24 cellular contexts compared by ENCODE assay signal in the genomic region with DNA sequence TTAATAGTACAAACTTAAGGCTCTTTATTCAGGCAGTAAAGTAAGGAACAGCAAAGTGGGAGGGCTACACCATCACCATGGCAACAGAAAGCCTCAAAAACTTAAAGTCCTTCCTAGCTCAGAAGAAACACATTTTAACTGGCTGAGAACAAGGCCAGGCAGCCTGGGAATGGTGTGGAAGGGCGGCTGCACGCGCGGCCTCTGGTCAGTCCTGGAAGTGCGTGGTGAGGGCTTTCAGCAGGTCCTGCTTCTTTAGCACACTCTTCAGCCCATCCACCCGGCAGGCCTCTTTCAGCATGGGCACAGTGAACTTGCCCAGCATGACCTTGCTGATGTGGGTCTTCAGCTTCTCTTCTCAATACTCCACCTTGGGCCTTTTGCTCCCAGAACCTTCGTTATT.
DNase-seq lines count a peak whose midpoint lies in the region; ATAC-seq and TF ChIP-seq lines count a peak whose summit lies in the region.
"Had no signal": no experiment of that assay in that cellular context is flagged by ENCODE, and none has a peak within 500 bp of the region (broad histone marks: within the 10 kb centered on the region; RNA-seq: fewer than 3 reads in every experiment).

No MANE protein-coding gene starts in this region.

- no peaks in the 10 kb centered on the region for H3K4me1 Mint-ChIP-seq in progenitor cell of endocrine pancreas (ENCODE audit: low read depth)
- H3K4me1 Mint-ChIP-seq in stimulated activated naive CD8-positive, alpha-beta T cell treated with anti-CD3 and anti-CD28 coated beads, Interleukin-15, amount 100 ng/mL, for 72 hours, result no peaks in the 10 kb centered on the region
- no peaks in the 10 kb centered on the region for H3K4me1 Mint-ChIP-seq in activated CD8-positive, alpha-beta memory T cell treated with anti-CD3 and anti-CD28 coated beads, Interleukin-2, amount 10 ng/mL, durations not matched to agents 7 days and 5 days
- H3K4me1 Mint-ChIP-seq: memory B cell had no signal

- no peak for TF ChIP-seq CTCF in Panc1 (IDR thresholded peaks at IDR 0.05)
- TF ChIP-seq CTCF in fibroblast of villous mesenchyme (IDR thresholded peaks at IDR 0.05; ENCODE audit: insufficient read depth, low read depth, low read length), result no peak
- peak; percentile 23 for TF ChIP-seq CTCF in progenitor cell of endocrine pancreas (IDR thresholded peaks at IDR 0.05; ENCODE audit: unreplicated experiment)

- H3K4me3 Mint-ChIP-seq in progenitor cell of endocrine pancreas (ENCODE audit: low read depth), result no peak overlapping the region
- no peak overlapping the region for H3K4me3 Mint-ChIP-seq in stimulated activated naive CD8-positive, alpha-beta T cell treated with anti-CD3 and anti-CD28 coated beads, Interleukin-15, amount 100 ng/mL, for 72 hours
- no peak overlapping the region for H3K4me3 Mint-ChIP-seq in activated CD8-positive, alpha-beta memory T cell treated with anti-CD3 and anti-CD28 coated beads, Interleukin-2, amount 10 ng/mL, durations not matched to agents 7 days and 5 days
- H3K4me3 Mint-ChIP-seq: activated CD8-positive, alpha-beta T cell treated with anti-CD3 and anti-CD28 coated beads for 36 hours; CD14-positive monocyte; memory B cell had no signal

- intact Hi-C loops in Panc1 (cut with micrococcal nuclease; ENCODE audit: unreplicated experiment), result no loop called here
- intact Hi-C loops in head of caudate nucleus (cut with DNase I), result no loop called here

- H3K9me3 Mint-ChIP-seq in progenitor cell of endocrine pancreas (ENCODE audit: low read depth), result no peaks in the 10 kb centered on the region
- H3K9me3 Mint-ChIP-seq in stimulated activated naive CD8-positive, alpha-beta T cell treated with anti-CD3 and anti-CD28 coated beads, Interleukin-15, amount 100 ng/mL, for 72 hours, result no peaks in the 10 kb centered on the region
- H3K9me3 Mint-ChIP-seq in activated CD8-positive, alpha-beta memory T cell treated with anti-CD3 and anti-CD28 coated beads, Interleukin-2, amount 10 ng/mL, durations not matched to agents 7 days and 5 days (ENCODE audit: low read depth), result no peaks in the 10 kb centered on the region
- H3K9me3 Mint-ChIP-seq: activated CD8-positive, alpha-beta T cell treated with anti-CD3 and anti-CD28 coated beads for 36 hours; CD14-positive monocyte; memory B cell had no signal

- DNase-seq in ELR (ENCODE audit: low read depth) (peak; percentile 8), Panc1 (ENCODE audit: low read depth, low spot score) (no peak), fibroblast of villous mesenchyme (ENCODE audit: low read depth) (peak; percentile 7), progenitor cell of endocrine pancreas (ENCODE audit: low spot score, unreplicated experiment) (no peak), head of caudate nucleus (no peak)
- no peak for DNase-seq in stimulated activated naive CD8-positive, alpha-beta T cell treated with anti-CD3 and anti-CD28 coated beads, Interleukin-15, amount 100 ng/mL, for 72 hours
- no peak for DNase-seq in activated CD8-positive, alpha-beta memory T cell treated with anti-CD3 and anti-CD28 coated beads, Interleukin-2, amount 10 ng/mL, durations not matched to agents 7 days and 5 days
- DNase-seq: activated CD8-positive, alpha-beta T cell treated with anti-CD3 and anti-CD28 coated beads for 36 hours; activated gamma-delta T cell; activated T-cell treated with anti-CD3 and anti-CD28 coated beads for 4 hours; body of pancreas; GM23248; left colon; NCI-H146; occipital lobe; OCI-M1; SHP77 treated with DMSO at 0.1 percent for 48 hours; small intestine; stimulated activated CD4-positive, alpha-beta T cell treated with anti-CD3 and anti-CD28 coated beads, Interleukin-1b, Interleukin-23, amount 100 ng/mL, for 48 hours; substantia nigra; uterus had no signal

- no peak overlapping the region for H3K27ac ChIP-seq in Panc1 (ENCODE audit: low read length)
- H3K27ac ChIP-seq: body of pancreas, GM23248, KMS-11, uterus had no signal

- H3K4me3 ChIP-seq in Panc1 (ENCODE audit: low read depth in 2 of 2, low read length in 2 of 2) (no peak overlapping the region), fibroblast of villous mesenchyme (ENCODE audit: low read depth, low read length) (no peak overlapping the region)
- H3K4me3 ChIP-seq: body of pancreas, GM23248, uterus had no signal

- in situ Hi-C loops in Panc1 (cut with HindIII; ENCODE audit: low pct_unique_long_range_greater_than_20kb, low sequenced_read_pairs), result no loop called here

- H3K36me3 ChIP-seq in Panc1 (ENCODE audit: control insufficient read depth, insufficient read depth, low read length), result no peaks in the 10 kb centered on the region
- H3K36me3 ChIP-seq: uterus had no signal

- no peaks in the 10 kb centered on the region for H3K36me3 Mint-ChIP-seq in progenitor cell of endocrine pancreas (ENCODE audit: insufficient read depth)
- H3K36me3 Mint-ChIP-seq in activated CD8-positive, alpha-beta memory T cell treated with anti-CD3 and anti-CD28 coated beads, Interleukin-2, amount 10 ng/mL, durations not matched to agents 7 days and 5 days, result no peaks in the 10 kb centered on the region
- H3K36me3 Mint-ChIP-seq: CD14-positive monocyte, memory B cell had no signal

- peak; percentile 63; the same call in 1 of the 2 replicates for ATAC-seq in Panc1
- no peak for ATAC-seq in stimulated activated naive CD8-positive, alpha-beta T cell treated with anti-CD3 and anti-CD28 coated beads, Interleukin-15, amount 100 ng/mL, for 72 hours
- ATAC-seq in activated CD8-positive, alpha-beta memory T cell treated with anti-CD3 and anti-CD28 coated beads, Interleukin-2, amount 10 ng/mL, durations not matched to agents 7 days and 5 days, result no peak
- ATAC-seq: activated CD8-positive, alpha-beta T cell treated with anti-CD3 and anti-CD28 coated beads for 36 hours; body of pancreas; left colon had no signal

- BruUV-seq in Panc1 (replicated peaks; lab: Mats Ljungman, UMichigan), result no TSS peak

- CTCF ChIA-PET in Panc1 (lab: Charles Lee), result no interaction called here
- CTCF ChIA-PET in activated CD8-positive, alpha-beta memory T cell treated with anti-CD3 and anti-CD28 coated beads, Interleukin-2, amount 10 ng/mL, durations not matched to agents 7 days and 5 days (lab: Charles Lee), result no interaction called here

- H3K27ac Mint-ChIP-seq in progenitor cell of endocrine pancreas, result no peak overlapping the region
- peak overlapping the region in 1 of 2 donors; percentile 49 for H3K27ac Mint-ChIP-seq in stimulated activated naive CD8-positive, alpha-beta T cell treated with anti-CD3 and anti-CD28 coated beads, Interleukin-15, amount 100 ng/mL, for 72 hours
- no peak overlapping the region for H3K27ac Mint-ChIP-seq in activated CD8-positive, alpha-beta memory T cell treated with anti-CD3 and anti-CD28 coated beads, Interleukin-2, amount 10 ng/mL, durations not matched to agents 7 days and 5 days
- H3K27ac Mint-ChIP-seq: activated CD8-positive, alpha-beta T cell treated with anti-CD3 and anti-CD28 coated beads for 36 hours; CD14-positive monocyte; memory B cell had no signal

- no peaks in the 10 kb centered on the region for H3K9me3 ChIP-seq in Panc1 (ENCODE audit: control insufficient read depth, insufficient read depth, low read depth, low read length)
- H3K9me3 ChIP-seq: body of pancreas, uterus had no signal

- POLR2A ChIA-PET in Panc1 (lab: Charles Lee), result no interaction called here

- H3K27me3 ChIP-seq in Panc1 (ENCODE audit: control insufficient read depth, insufficient read depth, low read length), result no peaks in the 10 kb centered on the region; the same call in 1 of the 2 replicates
- H3K27me3 ChIP-seq: body of pancreas, uterus had no signal

- no peaks in the 10 kb centered on the region for H3K27me3 Mint-ChIP-seq in progenitor cell of endocrine pancreas
- no peaks in the 10 kb centered on the region for H3K27me3 Mint-ChIP-seq in stimulated activated naive CD8-positive, alpha-beta T cell treated with anti-CD3 and anti-CD28 coated beads, Interleukin-15, amount 100 ng/mL, for 72 hours
- H3K27me3 Mint-ChIP-seq in activated CD8-positive, alpha-beta memory T cell treated with anti-CD3 and anti-CD28 coated beads, Interleukin-2, amount 10 ng/mL, durations not matched to agents 7 days and 5 days, result peaks cover 6% of the 10 kb centered on the region
- H3K27me3 Mint-ChIP-seq: memory B cell had no signal

- H3K4me1 ChIP-seq in Panc1 (ENCODE audit: control insufficient read depth, insufficient read depth, low read length), result no peaks in the 10 kb centered on the region
- H3K4me1 ChIP-seq: body of pancreas, uterus had no signal

Comparison
In these comparisons a context has a peak if more than half of its experiments do, and no peak if none do; other contexts are left out.
1. DNase-seq: peak in ELR (single experiment) and fibroblast of villous mesenchyme (single experiment); none in Panc1 (single experiment), progenitor cell of endocrine pancreas (single experiment), stimulated activated naive CD8-positive, alpha-beta T cell treated with anti-CD3 and anti-CD28 coated beads, Interleukin-15, amount 100 ng/mL, for 72 hours (0 of 2), head of caudate nucleus (0 of 42) and activated CD8-positive, alpha-beta memory T cell treated with anti-CD3 and anti-CD28 coated beads, Interleukin-2, amount 10 ng/mL, durations not matched to agents 7 days and 5 days (single experiment).